Comparison of ENCODE assay signal across 19 cellular contexts in the genomic region with DNA sequence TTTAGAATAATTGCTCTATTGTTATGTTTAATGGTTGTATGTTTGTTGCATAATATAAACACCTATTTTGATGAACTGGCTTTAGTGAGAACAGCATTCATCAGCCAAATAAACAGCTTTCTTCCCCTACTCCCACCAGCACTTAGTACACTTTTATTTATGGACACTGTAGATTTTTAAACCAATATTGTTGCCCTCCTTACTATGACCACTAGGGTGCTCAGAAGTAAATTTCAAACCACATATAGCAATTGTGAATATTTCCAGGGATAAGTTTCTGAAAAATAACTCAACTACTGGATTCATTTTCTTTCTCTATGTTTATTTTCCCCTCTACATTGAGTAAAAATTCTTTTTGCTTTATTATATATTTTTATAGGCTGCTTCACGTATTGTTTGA.
DNase-seq lines count a peak whose midpoint lies in the region; ATAC-seq and TF ChIP-seq lines count a peak whose summit lies in the region.
"Had no signal": no experiment of that assay in that cellular context is flagged by ENCODE, and none has a peak within 500 bp of the region (broad histone marks: within the 10 kb centered on the region; RNA-seq: fewer than 3 reads in every experiment).

No MANE protein-coding gene starts in this region.

- no peak overlapping the region for H2AK5ac ChIP-seq in H9 (ENCODE audit: insufficient read length, low read length)

- no peak overlapping the region for H2AFZ ChIP-seq in H9 (ENCODE audit: low read length)

- TF ChIP-seq CTCF in AG04450 (IDR thresholded peaks at IDR 0.05; ENCODE audit: low read depth, low read length): peak; percentile 15; the same call in 1 of the 2 replicates
- peak; percentile 46; the same call in 2 of the 3 replicates for TF ChIP-seq CTCF in H9 (conservative IDR thresholded peaks at IDR 0.05)
- peak; percentile 26 for TF ChIP-seq CTCF in fibroblast of villous mesenchyme (IDR thresholded peaks at IDR 0.05; ENCODE audit: insufficient read depth, low read depth, low read length)

- H3K4me3 ChIP-seq in AG04450 (ENCODE audit: low read depth, low read length) (no peak overlapping the region), fibroblast of villous mesenchyme (ENCODE audit: low read depth, low read length) (no peak overlapping the region)
- H3K4me3 ChIP-seq: SJSA1, tibial nerve had no signal

- no peak overlapping the region for H4K8ac ChIP-seq in H9 (replicated peaks; ENCODE audit: insufficient read length, low read depth, low read length)

- no peak overlapping the region for H2BK120ac ChIP-seq in H9 (ENCODE audit: low read depth, low read length, poor library complexity, severe bottlenecking)

- H2BK15ac ChIP-seq in H9 (ENCODE audit: low read depth, low read length): no peak overlapping the region

- no peaks in the 10 kb centered on the region for H3K79me1 ChIP-seq in H9 (ENCODE audit: insufficient read depth, low read depth, low read length, poor library complexity, severe bottlenecking)

- no peaks in the 10 kb centered on the region for H3K36me3 Mint-ChIP-seq in H9 (ENCODE audit: insufficient read depth in 1 of 3, low read depth in 3 of 3)

- no peaks in the 10 kb centered on the region for H3K23me2 ChIP-seq in H9 (ENCODE audit: insufficient read length, low read depth, low read length, poor library complexity, severe bottlenecking)

- H3K27ac Mint-ChIP-seq in H9: no peak overlapping the region
- H3K27ac Mint-ChIP-seq: activated CD8-positive, alpha-beta T cell treated with anti-CD3 and anti-CD28 coated beads, Interleukin-2, amount 10 ng/mL, durations not matched to agents 7 days and 5 days had no signal

- no peaks in the 10 kb centered on the region for H3K27me3 ChIP-seq in AG04450 (ENCODE audit: control insufficient read depth, insufficient read depth, low read length)
- H3K27me3 ChIP-seq in H9 (ENCODE audit: insufficient read depth, low read length): no peaks in the 10 kb centered on the region
- H3K27me3 ChIP-seq: SJSA1, tibial nerve had no signal

- H3K14ac ChIP-seq in H9 (ENCODE audit: insufficient read depth, low read length): no peak overlapping the region

- no peak overlapping the region for H3K18ac ChIP-seq in H9 (ENCODE audit: insufficient read length, low read depth, low read length)

- H2BK5ac ChIP-seq in H9 (ENCODE audit: insufficient read length, low read length): no peak overlapping the region

- H3K27ac ChIP-seq in AG04450 (ENCODE audit: low read depth, low read length): no peak overlapping the region
- H3K27ac ChIP-seq in H9 (ENCODE audit: insufficient read length, low read depth, low read length): no peak overlapping the region
- H3K27ac ChIP-seq: SJSA1, tibial nerve had no signal

- ATAC-seq in HG03025 (IDR thresholded peaks at IDR 0.05; ENCODE audit: low FRiP score, unreplicated experiment) (no peak), GM18502 (IDR thresholded peaks at IDR 0.05; ENCODE audit: poor library complexity, unreplicated experiment) (no peak)
- ATAC-seq: activated CD8-positive, alpha-beta T cell treated with anti-CD3 and anti-CD28 coated beads, Interleukin-2, amount 10 ng/mL, durations not matched to agents 7 days and 5 days had no signal

- no peak overlapping the region for H3K4me3 Mint-ChIP-seq in H9
- H3K4me3 Mint-ChIP-seq: activated CD8-positive, alpha-beta T cell treated with anti-CD3 and anti-CD28 coated beads, Interleukin-2, amount 10 ng/mL, durations not matched to agents 7 days and 5 days had no signal

- CTCF ChIA-PET in AG04450 (lab: Charles Lee): interaction anchor here (0.6 kb wide), 1 partner anchor 1349 kb away, joined by 3 read pairs; no protein-coding TSS in a partner anchor

- H3K4me1 ChIP-seq in H9 (ENCODE audit: insufficient read depth, low read length): 0 out of 2 replicates have a peak, but pooled peaks cover 3% of the 10 kb centered on the region
- H3K4me1 ChIP-seq: SJSA1, tibial nerve had no signal

- peaks cover 10 to 12% of the 10 kb centered on the region in 2 experiments for H3K4me1 Mint-ChIP-seq in H9

- H3T11ph ChIP-seq in H9 (ENCODE audit: low read length): no peak overlapping the region

- WGBS in H9 (ENCODE audit: extremely low coverage, insufficient read length, low lambda C conversion rate): no CpG with 5 or more reads among the region's 1 CpG

- no peaks in the 10 kb centered on the region for H3K9me3 Mint-ChIP-seq in H9

- H3K9me3 ChIP-seq in AG04450 (ENCODE audit: control insufficient read depth, insufficient read depth, low read length) (peaks cover 7% of the 10 kb centered on the region), H9 (ENCODE audit: control insufficient read depth, low read depth, low read length) (no peaks in the 10 kb centered on the region)
- H3K9me3 ChIP-seq: SJSA1, tibial nerve had no signal

- no peak overlapping the region for H3K56ac ChIP-seq in H9 (ENCODE audit: insufficient read length, low read depth, low read length)

- no peak overlapping the region for H3K4ac ChIP-seq in H9 (ENCODE audit: low read depth, low read length)

- no peaks in the 10 kb centered on the region for H3K79me2 ChIP-seq in H9 (ENCODE audit: insufficient read depth, low read length)

- H4K5ac ChIP-seq in H9 (ENCODE audit: insufficient read length, low read depth, low read length): no peak overlapping the region

- H2BK20ac ChIP-seq in H9 (ENCODE audit: low read depth, low read length, poor library complexity, severe bottlenecking): no peak overlapping the region

- H2BK12ac ChIP-seq in H9 (ENCODE audit: insufficient read length, low read depth, low read length): no peak overlapping the region

- no peak overlapping the region for H3K4me2 ChIP-seq in H9 (ENCODE audit: insufficient read depth, insufficient read length, low read length)

- POLR2A ChIA-PET in AG04450 (lab: Yijun Ruan, JAX): no interaction called here

- H4K91ac ChIP-seq in H9 (ENCODE audit: insufficient read length, low read depth, low read length): no peak overlapping the region

- no peak for DNase-seq in AG04450 (ENCODE audit: low read depth, low spot score)
- DNase-seq in H9: no peak
- DNase-seq in SK-MEL-5 (ENCODE audit: low read depth, low spot score): peak; percentile 14
- DNase-seq in fibroblast of villous mesenchyme (ENCODE audit: low read depth): no peak
- no peak for DNase-seq in NOMO-1 treated with DMSO at 0.1 percent for 48 hours (lab: John Stamatoyannopoulos, UW; ENCODE audit: unreplicated experiment)
- DNase-seq in NCI-H146 treated with DMSO at 0.1 percent for 48 hours (lab: John Stamatoyannopoulos, UW; ENCODE audit: unreplicated experiment): no peak
- DNase-seq: activated CD8-positive, alpha-beta T cell treated with anti-CD3 and anti-CD28 coated beads, Interleukin-2, amount 10 ng/mL, durations not matched to agents 7 days and 5 days; activated gamma-delta T cell treated with Interleukin-2 at 50 U/mL for 16 hours; effector CD4-positive, alpha-beta T cell; KBM-7; kidney glomerular epithelial cell; NCI-H2029; NCI-H526 treated with DMSO at 0.1 percent for 48 hours; stimulated activated CD4-positive, alpha-beta T cell treated with anti-CD3 and anti-CD28 coated beads, Interleukin-1b, Interleukin-23, amount 100 ng/mL, for 48 hours; stimulated activated CD8-positive, alpha-beta memory T cell treated with anti-CD3 and anti-CD28 coated beads, Interleukin-4, amount 100 ng/mL, for 48 hours had no signal

- no peak overlapping the region for H3K23ac ChIP-seq in H9 (ENCODE audit: insufficient read length, low read depth, low read length)

- H3K27me3 Mint-ChIP-seq in H9 (ENCODE audit: low read depth): no peaks in the 10 kb centered on the region; the same call in 1 of the 2 replicates

- H3K9ac ChIP-seq in H9 (ENCODE audit: extremely low read depth, insufficient read length, low read length): no peak overlapping the region

- H4K20me1 ChIP-seq in H9 (ENCODE audit: control insufficient read depth, insufficient read depth, insufficient read length): no peaks in the 10 kb centered on the region

- in situ Hi-C loops in SK-MEL-5 (cut with HindIII; ENCODE audit: low pct_unique_long_range_greater_than_20kb, low sequenced_read_pairs): no loop called here
